8 cellular contexts compared by ENCODE assay signal in the genomic region with DNA sequence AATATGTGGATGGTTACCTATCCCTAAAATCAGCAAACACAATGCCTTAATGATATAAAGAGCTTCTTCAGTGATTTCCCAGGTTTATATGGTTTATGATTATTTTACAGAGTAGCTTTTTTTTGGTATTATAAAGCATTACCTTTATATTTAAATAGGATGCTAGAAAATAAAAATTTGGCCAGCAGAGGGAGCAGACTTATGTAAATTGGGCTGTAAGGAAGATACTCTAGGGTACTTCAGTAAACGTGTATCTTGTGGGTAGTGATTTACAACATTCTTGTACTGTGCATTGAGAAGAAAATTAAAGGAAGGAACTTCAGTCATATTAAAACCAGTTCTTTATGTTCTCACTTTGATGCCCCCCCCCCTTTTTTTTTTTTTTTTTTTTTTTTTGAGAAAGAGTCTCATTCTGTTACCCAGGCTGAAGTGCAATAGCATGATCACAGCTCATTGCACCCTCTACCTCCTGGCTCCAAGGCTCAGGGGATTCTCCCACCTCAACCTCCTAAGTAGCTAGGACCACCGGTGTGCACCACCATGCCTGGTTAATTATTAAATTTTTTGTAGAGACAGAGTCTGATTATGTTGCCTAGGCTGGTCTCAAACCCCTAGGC.
DNase-seq lines count a peak whose midpoint lies in the region; ATAC-seq and TF ChIP-seq lines count a peak whose summit lies in the region.

No MANE protein-coding gene starts in this region.

- H4K20me1 ChIP-seq in PC-9 (ENCODE audit: insufficient read depth): no peaks in the 10 kb centered on the region; the same call in none of the 2 replicates

- BruUV-seq in PC-9 (replicated peaks; lab: Mats Ljungman, UMichigan): no TSS peak

- H3K27ac ChIP-seq in PC-9: no peak overlapping the region

- no peaks in the 10 kb centered on the region for H3K9me2 ChIP-seq in PC-9 (ENCODE audit: insufficient read depth)

- H3K9me3 ChIP-seq in PC-9 (ENCODE audit: insufficient read depth, low read depth): 0 out of 2 replicates have a peak, but pooled peaks cover under 1% of the 10 kb centered on the region

- 0 out of 2 replicates have a peak, but pooled peaks cover 6% of the 10 kb centered on the region for H3F3A ChIP-seq in PC-9 (ENCODE audit: insufficient read depth, low read depth)

- no peaks in the 10 kb centered on the region for H3K27me3 Mint-ChIP-seq in effector memory CD8-positive, alpha-beta T cell

- POLR2A ChIA-PET in PC-9 (lab: Charles Lee; ENCODE audit: unreplicated experiment): interaction anchor here (0.6 to 0.9 kb wide), 2 partner anchors 44 to 225 kb away, joined by 5 to 18 read pairs; no protein-coding TSS in a partner anchor

- H3K27me3 ChIP-seq in PC-9 (ENCODE audit: insufficient read depth, low read depth): no peaks in the 10 kb centered on the region

- no peak overlapping the region for H3K4me2 ChIP-seq in PC-9

- H3K36me3 Mint-ChIP-seq in effector memory CD8-positive, alpha-beta T cell (ENCODE audit: insufficient read depth): no peaks in the 10 kb centered on the region

- peak; percentile 41 for DNase-seq in AG09319 (ENCODE audit: extremely low read depth, low read depth)
- peak; percentile 79 for DNase-seq in HT-29 (ENCODE audit: low spot score)
- peak in 1 of 2 experiments; percentile 66 for DNase-seq in PC-9
- peak in 2 of 3 experiments; percentile 7 to 11 for DNase-seq in effector memory CD8-positive, alpha-beta T cell
- DNase-seq in myocyte (ENCODE audit: low read depth): peak; percentile 58
- DNase-seq in nucleus accumbens (lab: John Stamatoyannopoulos, UW): no peak

- no peak overlapping the region for H3K4me3 Mint-ChIP-seq in effector memory CD8-positive, alpha-beta T cell

- no peaks in the 10 kb centered on the region for H3K36me3 ChIP-seq in PC-9 (ENCODE audit: low read depth)

- H3K4me1 ChIP-seq in PC-9 (replicated peaks; ENCODE audit: insufficient read depth): no peaks in the 10 kb centered on the region

- TF ChIP-seq CTCF in AG09319 (IDR thresholded peaks at IDR 0.05; ENCODE audit: low read depth, low read length): peak; percentile 48
- TF ChIP-seq CTCF in PC-9 (conservative IDR thresholded peaks at IDR 0.05): peak; percentile 87

- ATAC-seq in GM18498 (IDR thresholded peaks at IDR 0.05; ENCODE audit: unreplicated experiment): peak; percentile 60
- peak; percentile 78 for ATAC-seq in effector memory CD8-positive, alpha-beta T cell (replicated peaks)
- ATAC-seq in HG03039 (IDR thresholded peaks at IDR 0.05; ENCODE audit: unreplicated experiment): no peak

- no peaks in the 10 kb centered on the region for H3K9me3 Mint-ChIP-seq in effector memory CD8-positive, alpha-beta T cell

- intact Hi-C loops in PC-9 (cut with micrococcal nuclease; ENCODE audit: unreplicated experiment): no loop called here

- H2AFZ ChIP-seq in PC-9: no peak overlapping the region

- no peak overlapping the region for H3K27ac Mint-ChIP-seq in effector memory CD8-positive, alpha-beta T cell

- no peak overlapping the region for H3K4me3 ChIP-seq in PC-9

- 0 out of 2 replicates have a peak, but pooled peaks cover 4% of the 10 kb centered on the region for H3K79me2 ChIP-seq in PC-9 (ENCODE audit: low read depth)

- peaks cover 0 to 18% of the 10 kb centered on the region in 2 donors for H3K4me1 Mint-ChIP-seq in effector memory CD8-positive, alpha-beta T cell (ENCODE audit: low read depth in 2 of 2)

- CTCF ChIA-PET in PC-9 (lab: Charles Lee): interaction anchor here (0.5 to 1.5 kb wide), 7 partner anchors 10 to 787 kb away, joined by 3 to 7 read pairs (median 3); no protein-coding TSS in a partner anchor

Comparison
In these comparisons a context has a peak if more than half of its experiments do, and no peak if none do; other contexts are left out.
1. DNase-seq: peak in AG09319 (single experiment), HT-29 (single experiment), effector memory CD8-positive, alpha-beta T cell (2 of 3) and myocyte (single experiment); none in nucleus accumbens (0 of 56).